Comparison of ENCODE assay signal across 17 cellular contexts in genomic region chrX:9670136-9670905, GRCh38.
DNase-seq lines count a peak whose midpoint lies in the region; ATAC-seq and TF ChIP-seq lines count a peak whose summit lies in the region.
"Had no signal": no experiment of that assay in that cellular context is flagged by ENCODE, and none has a peak within 500 bp of the region (broad histone marks: within the 10 kb centered on the region; RNA-seq: fewer than 3 reads in every experiment).

No MANE protein-coding gene starts in this region.

- H3K9me3 Mint-ChIP-seq in HFFc6 = no peaks in the 10 kb centered on the region
- H3K9me3 Mint-ChIP-seq in chondrocyte (ENCODE audit: low read depth) = peaks cover 14% of the 10 kb centered on the region
- H3K9me3 Mint-ChIP-seq in memory B cell = peaks cover 2% of the 10 kb centered on the region
- H3K9me3 Mint-ChIP-seq: dendritic cell treated with granulocyte-macrophage colony-stimulating factor and Interleukin-4, amounts not matched to agents 40 ng/mL and 50 ng/mL, for 4 days; natural killer cell had no signal

- DNase-seq in Ammon's horn (ENCODE audit: low spot score) (peak; percentile 4), HFFc6 (peak; percentile 0), chondrocyte (ENCODE audit: low spot score) (no peak), memory B cell (ENCODE audit: low spot score in 2 of 2) (no peak), GF-D8 (lab: John Stamatoyannopoulos, UW) (no peak), C1 segment of cervical spinal cord (lab: John Stamatoyannopoulos, UW) (no peak), NCI-H1694 (lab: John Stamatoyannopoulos, UW) (no peak), NCI-H345 (lab: John Stamatoyannopoulos, UW) (no peak)
- DNase-seq: amygdala; natural killer cell; NCI-H82; stimulated activated CD4-positive, alpha-beta T cell treated with anti-CD3 and anti-CD28 coated beads, Interleukin-2, amount 100 ng/mL, for 48 hours had no signal

- H3K27ac Mint-ChIP-seq in HFFc6 (peak overlapping the region; percentile 78), chondrocyte (ENCODE audit: unreplicated experiment) (peak overlapping the region; percentile 39), memory B cell (peak overlapping the region; percentile 93)
- H3K27ac Mint-ChIP-seq: natural killer cell; T-helper 1 cell treated with Interleukin-12 subunit alpha and Interleukin-12 subunit beta and Interleukin-4 antibody, amounts not matched to agents 30 μg/mL and 1 μg/mL, for 36 hours; WTC11 had no signal

- H3K36me3 Mint-ChIP-seq in HFFc6 (ENCODE audit: low read depth) (peaks cover 24% of the 10 kb centered on the region), chondrocyte (ENCODE audit: low read depth) (peaks cover 4% of the 10 kb centered on the region), memory B cell (peaks cover 9% of the 10 kb centered on the region)
- H3K36me3 Mint-ChIP-seq: natural killer cell had no signal

- no peak for ATAC-seq in memory B cell (ENCODE audit: low read depth)
- ATAC-seq: left lobe of liver, natural killer cell, Panc1, WTC11 had no signal

- H3K4me1 Mint-ChIP-seq in HFFc6 (ENCODE audit: low read depth) (peaks cover 55% of the 10 kb centered on the region), chondrocyte (ENCODE audit: low read depth) (peaks cover 48% of the 10 kb centered on the region), memory B cell (peaks cover 10% of the 10 kb centered on the region)

- H3K27me3 Mint-ChIP-seq in HFFc6 (ENCODE audit: insufficient read depth) (peaks cover 1% of the 10 kb centered on the region; the same call in 1 of the 2 replicates), chondrocyte (ENCODE audit: low read depth) (no peaks in the 10 kb centered on the region), memory B cell (no peaks in the 10 kb centered on the region)
- H3K27me3 Mint-ChIP-seq: dendritic cell treated with granulocyte-macrophage colony-stimulating factor and Interleukin-4, amounts not matched to agents 40 ng/mL and 50 ng/mL, for 4 days had no signal

- H3K4me3 Mint-ChIP-seq in HFFc6 = 0 out of 2 replicates have a peak overlapping the region, but pooled peaks have one; percentile 15
- H3K4me3 Mint-ChIP-seq in chondrocyte (ENCODE audit: unreplicated experiment) = no peak overlapping the region
- no peak overlapping the region for H3K4me3 Mint-ChIP-seq in memory B cell
- H3K4me3 Mint-ChIP-seq: dendritic cell treated with granulocyte-macrophage colony-stimulating factor and Interleukin-4, amounts not matched to agents 40 ng/mL and 50 ng/mL, for 4 days; natural killer cell; T-helper 1 cell treated with Interleukin-12 subunit alpha and Interleukin-12 subunit beta and Interleukin-4 antibody, amounts not matched to agents 30 μg/mL and 1 μg/mL, for 36 hours; WTC11 had no signal

- no peak for TF ChIP-seq CTCF in HFFc6 (IDR thresholded peaks at IDR 0.05)
- TF ChIP-seq CTCF in chondrocyte (IDR thresholded peaks at IDR 0.05) = no peak

Comparison
In these comparisons a context has a peak if more than half of its experiments do, and no peak if none do; other contexts are left out.
1. DNase-seq: peak in Ammon's horn (single experiment) and HFFc6 (single experiment); none in chondrocyte (single experiment), memory B cell (0 of 2), GF-D8 (single experiment), C1 segment of cervical spinal cord (0 of 14), NCI-H1694 (single experiment) and NCI-H345 (single experiment).
2. H3K27ac Mint-ChIP-seq: peak in every context shown above with its lines; median percentile 93 in memory B cell; 78 in HFFc6; 39 in chondrocyte.